1 cellular context compared by ENCODE assay signal in genomic region chr15:67840747-67841634, GRCh38.
TF ChIP-seq lines count a peak whose summit lies in the region.

No MANE protein-coding gene starts in this region.

TF ChIP-seq in K562, 482 proteins besides CTCF, POLR2A, EP300 and RAD21 (continued from another document):
- TF ChIP-seq HINFP (tag; conservative IDR thresholded peaks at IDR 0.05; ENCODE audit: low read depth) = no peak
- TF ChIP-seq ZNF384 (IDR thresholded peaks at IDR 0.05; ENCODE audit: low read depth, low read length) = peak; percentile 33
- no peak for TF ChIP-seq SMARCB1 (IDR thresholded peaks at IDR 0.05; ENCODE audit: insufficient read length, low read depth)
- no peak for TF ChIP-seq TAL1 (IDR thresholded peaks at IDR 0.05)
- no peak for TF ChIP-seq PCBP2 (IDR thresholded peaks at IDR 0.05; ENCODE audit: low read depth, low read length, poor library complexity, severe bottlenecking)
- no peak for TF ChIP-seq ZBTB11 (CRISPR knock-in tag; IDR thresholded peaks at IDR 0.05)
- TF ChIP-seq DPF2 (IDR thresholded peaks at IDR 0.05) = no peak
- no peak for TF ChIP-seq ZNF436 (CRISPR knock-in tag; IDR thresholded peaks at IDR 0.05)
- TF ChIP-seq MCM7 (IDR thresholded peaks at IDR 0.05) = no peak
- no peak for TF ChIP-seq ZC3H8 (IDR thresholded peaks at IDR 0.05)
- no peak for TF ChIP-seq MECOM (CRISPR knock-in tag; IDR thresholded peaks at IDR 0.05)
- no peak for TF ChIP-seq DLX4 (CRISPR knock-in tag; IDR thresholded peaks at IDR 0.05)
- TF ChIP-seq THRA (IDR thresholded peaks at IDR 0.05) = no peak
- TF ChIP-seq EP400 (IDR thresholded peaks at IDR 0.05) = no peak
TF ChIP-seq in K562: peak in this region for 10.
